8 cellular contexts compared by ENCODE assay signal in the genomic region with DNA sequence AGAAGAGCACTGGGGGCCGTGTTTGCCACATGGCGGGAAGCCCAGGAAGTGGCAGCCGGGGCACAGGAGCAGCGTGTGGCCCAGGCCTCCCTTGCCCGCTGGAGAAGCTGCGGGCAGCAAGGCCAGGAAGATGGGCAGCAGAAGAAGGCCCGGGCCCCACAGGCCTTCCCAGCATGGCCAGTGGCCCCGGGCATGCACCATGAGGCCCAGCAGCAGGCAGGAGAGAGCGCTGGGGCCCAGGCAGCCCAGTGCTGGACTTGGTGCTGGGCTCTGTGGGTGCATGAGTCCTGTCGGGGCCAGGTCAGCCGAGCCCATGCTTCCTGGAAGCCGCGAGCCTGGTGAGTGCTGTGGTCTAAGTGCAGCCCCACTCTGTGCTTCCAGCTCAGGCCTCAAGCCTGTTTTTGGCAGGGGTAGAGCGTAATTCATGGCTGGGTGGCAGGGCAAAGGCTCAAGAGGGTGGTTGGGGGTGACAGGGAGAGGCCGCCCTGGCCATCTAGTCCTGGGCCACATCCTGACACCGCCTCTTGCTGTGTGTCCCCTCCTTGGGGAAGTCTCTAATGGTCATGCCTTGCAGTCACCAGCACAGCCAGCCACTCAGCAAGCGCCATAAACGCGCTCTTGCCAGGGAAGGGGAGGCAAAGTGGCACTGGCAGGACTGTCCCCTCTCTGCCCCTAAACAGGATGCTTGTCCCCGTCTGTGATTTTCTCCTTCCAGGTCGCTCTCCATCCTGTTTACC. TPM values are rescaled to one million over a fixed set of nuclear protein-coding genes. Genes with fewer than 3 reads are reported as not detected.
DNase-seq lines count a peak whose midpoint lies in the region; ATAC-seq and TF ChIP-seq lines count a peak whose summit lies in the region.

No MANE protein-coding gene starts in this region.

- TF ChIP-seq CTCF in cardiac muscle cell (IDR thresholded peaks at IDR 0.05; ENCODE audit: low read depth, low read length) = no peak
- no peak for TF ChIP-seq CTCF in heart right ventricle (IDR thresholded peaks at IDR 0.05)
- TF ChIP-seq CTCF in osteoblast (IDR thresholded peaks at IDR 0.05; ENCODE audit: extremely low read depth, low read depth, low read length) = no peak

- peak overlapping the region; percentile 42 for H2AFZ ChIP-seq in osteoblast (ENCODE audit: low read length)

- H3K36me3 ChIP-seq in cardiac muscle cell (no peaks in the 10 kb centered on the region), heart right ventricle (peaks cover 0 to 13% (median 0%) of the 10 kb centered on the region in 9 donors), osteoblast (ENCODE audit: insufficient read depth, low read length) (peaks cover 1% of the 10 kb centered on the region), HAP-1 (replicated peaks) (no peaks in the 10 kb centered on the region)

- H3K9me3 ChIP-seq in cardiac muscle cell (ENCODE audit: low read depth) = no peaks in the 10 kb centered on the region
- no peaks in the 10 kb centered on the region for H3K9me3 ChIP-seq in heart right ventricle
- no peaks in the 10 kb centered on the region for H3K9me3 ChIP-seq in osteoblast (ENCODE audit: low read depth, low read length)
- no peaks in the 10 kb centered on the region for H3K9me3 ChIP-seq in HAP-1

- in situ Hi-C loops in HAP-1 (cut with MboI; ENCODE audit: low sequenced_read_pairs) = no loop called here

- H3K27me3 ChIP-seq in cardiac muscle cell (no peaks in the 10 kb centered on the region), heart right ventricle (no peaks in the 10 kb centered on the region), osteoblast (ENCODE audit: insufficient read depth, low read length) (no peaks in the 10 kb centered on the region), HAP-1 (ENCODE audit: low read depth) (no peaks in the 10 kb centered on the region)

- intact Hi-C loops in cardiac septum (cut with DNase I) (no loop called here), heart right ventricle (cut with DNase I) (loop anchor here in 1 of 10 donors (5.0 kb wide), 1 partner anchor 47 kb away; the partner anchor contains the start of gene AGTRAP)

- H3K4me3 ChIP-seq in cardiac muscle cell (peak overlapping the region; percentile 6), heart right ventricle (peak overlapping the region in 9 of 10 donors; percentile 12 to 51 (median 40)), osteoblast (ENCODE audit: insufficient read depth, low read length) (no peak overlapping the region), HAP-1 (no peak overlapping the region)

- peaks cover 46% of the 10 kb centered on the region for H3K4me1 ChIP-seq in cardiac muscle cell (ENCODE audit: low read depth)
- peaks cover 35 to 54% (median 50%) of the 10 kb centered on the region in 9 donors for H3K4me1 ChIP-seq in heart right ventricle
- H3K4me1 ChIP-seq in osteoblast (ENCODE audit: insufficient read depth, low read length) = peaks cover 12% of the 10 kb centered on the region
- H3K4me1 ChIP-seq in HAP-1 = peaks cover 2% of the 10 kb centered on the region; the same call in 1 of the 2 replicates

- H3K27ac ChIP-seq in cardiac muscle cell (no peak overlapping the region), heart right ventricle (peak overlapping the region; percentile 31 to 99 (median 85)), osteoblast (ENCODE audit: low read depth, low read length) (no peak overlapping the region)

- H4K20me1 ChIP-seq in osteoblast (ENCODE audit: insufficient read depth, low read length) = no peaks in the 10 kb centered on the region

- ATAC-seq in heart right ventricle (peak in 4 of 8 donors; percentile 0 to 21 (median 3)), GM19452 (IDR thresholded peaks at IDR 0.05; ENCODE audit: unreplicated experiment) (no peak)

- 71 to 78% methylated on average over 19 to 21 of the region's 21 CpGs for WGBS in heart right ventricle, 2 donors

- H3K4me2 ChIP-seq in osteoblast (ENCODE audit: insufficient read depth, low read length) = peak overlapping the region; percentile 61

- H3K79me2 ChIP-seq in osteoblast (ENCODE audit: insufficient read depth, low read length) = no peaks in the 10 kb centered on the region

- DNase-seq in cardiac muscle cell (ENCODE audit: low read depth in 1 of 2, low spot score in 1 of 2) = no peak
- DNase-seq in cardiac septum (ENCODE audit: low spot score) = no peak
- no peak for DNase-seq in heart right ventricle
- DNase-seq in osteoblast (ENCODE audit: insufficient read length, low spot score, missing footprints) = peak; percentile 76
- DNase-seq in kidney glomerular epithelial cell (lab: John Stamatoyannopoulos, UW) = no peak
- no peak for DNase-seq in iPS-NIHi7 (ENCODE audit: extremely low spot score)
- no peak for DNase-seq in HAP-1 (ENCODE audit: low spot score in 2 of 2)

RNA-seq across cellular contexts. Expression of gene MTHFR, which starts 21.3 kb away (rescaled TPM):
- total RNA-seq in cardiac muscle cell = 54.7 and 64.0 TPM in 2 replicates
- 29.0 and 37.5 TPM in 2 replicates for polyA plus RNA-seq in cardiac muscle cell
- 33.7 TPM for total RNA-seq in cardiac septum
- 10 to 100 TPM; 28.8 to 75.8 (median 40.5) TPM for total RNA-seq in heart right ventricle
- polyA plus RNA-seq in heart right ventricle = 10 to 100 TPM; 17.7 to 24.3 TPM
- total RNA-seq in osteoblast = 32.6 and 34.5 TPM in 2 replicates

RNA-seq across cellular contexts. Expression of gene CLCN6, which starts 21.6 kb away (rescaled TPM):
- total RNA-seq in cardiac muscle cell = 22.5 and 27.8 TPM in 2 replicates
- polyA plus RNA-seq in cardiac muscle cell = 15.8 and 31.8 TPM in 2 replicates
- total RNA-seq in cardiac septum = 26.3 TPM
- total RNA-seq in heart right ventricle = 10 to 100 TPM; 13.3 to 20.9 (median 16.9) TPM
- 10 to 100 TPM in 1 of 2 donors, 1 to 10 TPM in 1; 9.1 to 13.8 TPM for polyA plus RNA-seq in heart right ventricle
- 21.0 and 22.4 TPM in 2 replicates for total RNA-seq in osteoblast

RNA-seq across cellular contexts. Expression of gene C1orf167, which starts 22.4 kb away (rescaled TPM):
- total RNA-seq in cardiac muscle cell (0.14 and 1.4 TPM in 2 replicates), cardiac septum (2.3 TPM), heart right ventricle (10 to 100 TPM in 1 of 10 donors, 1 to 10 TPM in 9; 2.4 to 12.8 (median 5.1) TPM), osteoblast (under 0.01 TPM in 1 of 2 replicates, not detected in the other)
- polyA plus RNA-seq in cardiac muscle cell (0.44 and 1.00 TPM in 2 replicates), heart right ventricle (1 to 10 TPM; 7.5 to 9.0 TPM)

RNA-seq across cellular contexts. Expression of gene AGTRAP, which starts 48.5 kb away (rescaled TPM):
- total RNA-seq in cardiac muscle cell = 56.7 and 58.6 TPM in 2 replicates
- polyA plus RNA-seq in cardiac muscle cell = 81.4 and 94.0 TPM in 2 replicates
- total RNA-seq in cardiac septum = 17.4 TPM
- 10 to 100 TPM; 12.9 to 37.9 (median 16.9) TPM for total RNA-seq in heart right ventricle
- 10 to 100 TPM; 21.4 to 96.7 TPM for polyA plus RNA-seq in heart right ventricle
- 47.7 and 56.5 TPM in 2 replicates for total RNA-seq in osteoblast

Comparison
In these comparisons a context has a peak if more than half of its experiments do, and no peak if none do; other contexts are left out.
1. H3K27ac ChIP-seq: peak in heart right ventricle (10 of 10); none in cardiac muscle cell (single experiment) and osteoblast (single experiment).
2. H3K4me3 ChIP-seq: peak in cardiac muscle cell (single experiment) and heart right ventricle (9 of 10); none in osteoblast (single experiment) and HAP-1 (single experiment).